15 cellular contexts compared by ENCODE assay signal in genomic region chr2:99635710-99636431, GRCh38.
DNase-seq lines count a peak whose midpoint lies in the region; ATAC-seq and TF ChIP-seq lines count a peak whose summit lies in the region.
"Had no signal": no experiment of that assay in that cellular context is flagged by ENCODE, and none has a peak within 500 bp of the region (broad histone marks: within the 10 kb centered on the region; RNA-seq: fewer than 3 reads in every experiment).

No MANE protein-coding gene starts in this region.

- H3K36me3 Mint-ChIP-seq in activated naive CD8-positive, alpha-beta T cell treated with anti-CD3 and anti-CD28 coated beads for 36 hours = peaks cover 2% of the 10 kb centered on the region
- H3K36me3 Mint-ChIP-seq: neural progenitor cell had no signal

- no peak overlapping the region for H2AK5ac ChIP-seq in neuronal stem cell (ENCODE audit: low read depth, low read length)

- 57 to 67% (median 63%) methylated on average over 6 of the region's 6 CpGs for WGBS in adrenal gland, 4 donors
- no CpG with 5 or more reads among the region's 6 CpGs for WGBS in neuronal stem cell (ENCODE audit: extremely low coverage in 2 of 2, insufficient read length in 2 of 2, insufficient replicate concordance in 1 of 2), 2 donors

- H3K27ac ChIP-seq in adrenal gland (peak overlapping the region in 4 of 5 donors; percentile 43 to 90 (median 77)), neuronal stem cell (replicated peaks; ENCODE audit: low read length) (no peak overlapping the region), upper lobe of right lung (no peak overlapping the region)
- H3K27ac ChIP-seq: C4-2B, neural progenitor cell had no signal

- no peak overlapping the region for H2BK12ac ChIP-seq in neuronal stem cell (ENCODE audit: low read length)

- no peak overlapping the region for H3K4me2 ChIP-seq in neuronal stem cell (ENCODE audit: insufficient read depth, low read length, poor library complexity, severe bottlenecking)
- H3K4me2 ChIP-seq: neural progenitor cell had no signal

- H3K9me3 ChIP-seq in adrenal gland (replicated peaks in 1 of 3) (no peaks in the 10 kb centered on the region), neuronal stem cell (replicated peaks in 1 of 2; ENCODE audit: control insufficient read depth in 2 of 2, insufficient read depth in 1 of 2, low read depth in 1 of 2, low read length in 2 of 2) (no peaks in the 10 kb centered on the region), upper lobe of right lung (no peaks in the 10 kb centered on the region)

- peaks cover 5% of the 10 kb centered on the region for H3K27me3 Mint-ChIP-seq in activated naive CD8-positive, alpha-beta T cell treated with anti-CD3 and anti-CD28 coated beads for 36 hours
- H3K27me3 Mint-ChIP-seq: activated naive CD8-positive, alpha-beta T cell had no signal

- H3K79me1 ChIP-seq in neuronal stem cell (ENCODE audit: low read depth, low read length) = peaks cover 2% of the 10 kb centered on the region

- H3K27me3 ChIP-seq in adrenal gland (no peaks in the 10 kb centered on the region), neuronal stem cell (ENCODE audit: control insufficient read depth in 3 of 3, insufficient read depth in 3 of 3, low read depth in 1 of 3, low read length in 3 of 3) (no peaks in the 10 kb centered on the region), upper lobe of right lung (no peaks in the 10 kb centered on the region)
- H3K27me3 ChIP-seq: neural progenitor cell had no signal

- peaks cover 19 to 23% of the 10 kb centered on the region in 2 donors for H3K4me1 ChIP-seq in adrenal gland (replicated peaks in 1 of 2)
- H3K4me1 ChIP-seq in neuronal stem cell (ENCODE audit: control insufficient read depth in 2 of 2, insufficient read depth in 1 of 2, low read depth in 1 of 2, low read length in 2 of 2) = peaks cover 0 to 2% of the 10 kb centered on the region in 2 donors
- H3K4me1 ChIP-seq in upper lobe of right lung = peaks cover 8% of the 10 kb centered on the region
- H3K4me1 ChIP-seq: neural progenitor cell had no signal

- intact Hi-C loops in adrenal gland (cut with DNase I) (no loop called here), Right ventricle myocardium inferior (cut with DNase I) (loop anchor here (5.0 kb wide), 1 partner anchor 76 kb away; no protein-coding TSS in a partner anchor), upper lobe of right lung (cut with DNase I) (no loop called here)

- no peak overlapping the region for H3K14ac ChIP-seq in neuronal stem cell (ENCODE audit: low read length)

- H3K18ac ChIP-seq in neuronal stem cell (ENCODE audit: low read length) = peak overlapping the region; percentile 27

- no peak overlapping the region for H3K4me3 ChIP-seq in adrenal gland
- no peak overlapping the region for H3K4me3 ChIP-seq in neuronal stem cell (ENCODE audit: low read length in 2 of 2)
- H3K4me3 ChIP-seq in upper lobe of right lung = no peak overlapping the region
- H3K4me3 ChIP-seq: neural progenitor cell had no signal

- H2BK15ac ChIP-seq in neuronal stem cell (ENCODE audit: low read length) = no peak overlapping the region

- no peak overlapping the region for H3K9ac ChIP-seq in neuronal stem cell (ENCODE audit: low read depth, low read length, poor library complexity)
- H3K9ac ChIP-seq: neural progenitor cell had no signal

- H3K36me3 ChIP-seq in adrenal gland (replicated peaks in 1 of 2) = no peaks in the 10 kb centered on the region
- no peaks in the 10 kb centered on the region for H3K36me3 ChIP-seq in neuronal stem cell (replicated peaks in 1 of 2; ENCODE audit: control insufficient read depth in 2 of 2, insufficient read depth in 2 of 2, low read length in 2 of 2)
- H3K36me3 ChIP-seq in upper lobe of right lung = no peaks in the 10 kb centered on the region
- H3K36me3 ChIP-seq: neural progenitor cell had no signal

- peak; percentile 39 to 84 (median 74) for DNase-seq in adrenal gland
- DNase-seq in Right ventricle myocardium inferior (ENCODE audit: missing footprints) = peak; percentile 91
- DNase-seq in neuronal stem cell (ENCODE audit: low spot score) = no peak
- no peak for DNase-seq in upper lobe of right lung
- DNase-seq in COLO829 (ENCODE audit: low spot score) = no peak
- DNase-seq in mucosa of gallbladder (ENCODE audit: low spot score) = no peak
- no peak for DNase-seq in activated naive CD8-positive, alpha-beta T cell treated with anti-CD3 and anti-CD28 coated beads for 36 hours
- DNase-seq: erythroblast, NCI-H1930, NCI-H524 treated with DMSO at 0.1 percent for 48 hours had no signal

- TF ChIP-seq POLR2A in adrenal gland (IDR thresholded peaks at IDR 0.05) = no peak

- no peak overlapping the region for H2BK5ac ChIP-seq in neuronal stem cell (ENCODE audit: low read length)

- no peaks in the 10 kb centered on the region for H3K4me1 Mint-ChIP-seq in activated naive CD8-positive, alpha-beta T cell treated with anti-CD3 and anti-CD28 coated beads for 36 hours

- no peak overlapping the region for H4K91ac ChIP-seq in neuronal stem cell (ENCODE audit: low read depth, low read length, poor library complexity)

- no peak overlapping the region for H3K23ac ChIP-seq in neuronal stem cell (ENCODE audit: low read depth, low read length, poor library complexity)

- no peak overlapping the region for H2AFZ ChIP-seq in neuronal stem cell (ENCODE audit: low read length)
- H2AFZ ChIP-seq: neural progenitor cell had no signal

- peaks cover 4% of the 10 kb centered on the region for H3K9me3 Mint-ChIP-seq in activated naive CD8-positive, alpha-beta T cell treated with anti-CD3 and anti-CD28 coated beads for 36 hours
- H3K9me3 Mint-ChIP-seq: neural progenitor cell had no signal

- H3K27ac Mint-ChIP-seq in activated naive CD8-positive, alpha-beta T cell treated with anti-CD3 and anti-CD28 coated beads for 36 hours = no peak overlapping the region
- H3K27ac Mint-ChIP-seq: activated naive CD8-positive, alpha-beta T cell had no signal

- H3K4ac ChIP-seq in neuronal stem cell (ENCODE audit: low read length) = no peak overlapping the region

- H2BK120ac ChIP-seq in neuronal stem cell (ENCODE audit: low read depth, low read length) = no peak overlapping the region

- no peak overlapping the region for H3K4me3 Mint-ChIP-seq in activated naive CD8-positive, alpha-beta T cell treated with anti-CD3 and anti-CD28 coated beads for 36 hours
- H3K4me3 Mint-ChIP-seq: activated naive CD8-positive, alpha-beta T cell had no signal

- TF ChIP-seq CTCF in adrenal gland (IDR thresholded peaks at IDR 0.05) (no peak), upper lobe of right lung (IDR thresholded peaks at IDR 0.05) (no peak)

- no peak overlapping the region for H4K8ac ChIP-seq in neuronal stem cell (ENCODE audit: low read depth, low read length)

- ATAC-seq in Right ventricle myocardium inferior (peak; percentile 79), upper lobe of right lung (peak; percentile 24), GM21515 (IDR thresholded peaks at IDR 0.05; ENCODE audit: unreplicated experiment) (no peak)
- ATAC-seq: activated CD4-positive, CD25-positive, alpha-beta regulatory T cell treated with anti-CD3 and anti-CD28 coated beads, Interleukin-2, amount 50 U/mL, for 24 hours had no signal

Comparison
In these comparisons a context has a peak if more than half of its experiments do, and no peak if none do; other contexts are left out.
1. DNase-seq: peak in adrenal gland (7 of 7) and Right ventricle myocardium inferior (single experiment); none in neuronal stem cell (single experiment), upper lobe of right lung (single experiment), COLO829 (single experiment), mucosa of gallbladder (single experiment) and activated naive CD8-positive, alpha-beta T cell treated with anti-CD3 and anti-CD28 coated beads for 36 hours (single experiment).
2. H3K27ac ChIP-seq: peak in adrenal gland (4 of 5); none in neuronal stem cell (single experiment) and upper lobe of right lung (single experiment).